8 cellular contexts compared by ENCODE assay signal in genomic region chr20:10447028-10447427, GRCh38. TPM values are rescaled to one million over a fixed set of nuclear protein-coding genes. Genes with fewer than 3 reads are reported as not detected.
DNase-seq lines count a peak whose midpoint lies in the region; ATAC-seq and TF ChIP-seq lines count a peak whose summit lies in the region.

No MANE protein-coding gene starts in this region.

- H2BK120ac ChIP-seq in mesenchymal stem cell (ENCODE audit: low read depth, low read length): no peak overlapping the region

- H3K36me3 Mint-ChIP-seq in CD8-positive, alpha-beta T cell: peaks cover 3% of the 10 kb centered on the region
- H3K36me3 Mint-ChIP-seq in neural progenitor cell: peaks cover 1% of the 10 kb centered on the region

- H3K9me3 Mint-ChIP-seq in CD8-positive, alpha-beta T cell: no peaks in the 10 kb centered on the region
- H3K9me3 Mint-ChIP-seq in neural progenitor cell: peaks cover 1% of the 10 kb centered on the region

- H3K9me3 ChIP-seq in CD8-positive, alpha-beta T cell (ENCODE audit: low read length): no peaks in the 10 kb centered on the region
- H3K9me3 ChIP-seq in OCI-LY3 (ENCODE audit: insufficient read depth, low read length): no peaks in the 10 kb centered on the region
- no peaks in the 10 kb centered on the region for H3K9me3 ChIP-seq in mesenchymal stem cell (ENCODE audit: control insufficient read depth, low read length)
- H3K9me3 ChIP-seq in neural progenitor cell (ENCODE audit: low read depth): no peaks in the 10 kb centered on the region

- no peak overlapping the region for H4K91ac ChIP-seq in mesenchymal stem cell (ENCODE audit: low read length)

- DNase-seq in CD8-positive, alpha-beta T cell: peak in 6 of 7 experiments; percentile 18 to 65 (median 48)
- peak; percentile 24 for DNase-seq in activated gamma-delta T cell treated with anti-CD3 and anti-CD28 coated beads, Interleukin-2, amount 50 U/mL, for 16 hours (ENCODE audit: low read depth)
- DNase-seq in mesenchymal stem cell: peak; percentile 51
- DNase-seq in SK-N-DZ (ENCODE audit: low spot score): no peak
- DNase-seq in neural progenitor cell (ENCODE audit: low spot score): no peak

- H3K9ac ChIP-seq in OCI-LY3 (ENCODE audit: low read length) (peak overlapping the region; percentile 40), mesenchymal stem cell (ENCODE audit: low read length) (peak overlapping the region; percentile 51), neural progenitor cell (no peak overlapping the region)

- intact Hi-C loops in CD8-positive, alpha-beta T cell (cut with DNase I, micrococcal nuclease): loop anchor here in 1 of 2 experiments (1.0 kb wide), 1 partner anchor 12 kb away; the partner anchor contains the start of gene SLX4IP

- H3K27ac ChIP-seq in CD8-positive, alpha-beta T cell (ENCODE audit: low read depth, low read length): no peak overlapping the region
- H3K27ac ChIP-seq in OCI-LY3 (ENCODE audit: low read length) (peak overlapping the region; percentile 12; the same call in 1 of the 2 replicates), mesenchymal stem cell (ENCODE audit: low read length, poor library complexity, severe bottlenecking) (no peak overlapping the region), neural progenitor cell (no peak overlapping the region)

- no peak overlapping the region for H4K8ac ChIP-seq in mesenchymal stem cell (ENCODE audit: low read length)

- no peaks in the 10 kb centered on the region for H3K27me3 Mint-ChIP-seq in CD8-positive, alpha-beta T cell (ENCODE audit: low read depth)
- peaks cover 2% of the 10 kb centered on the region for H3K27me3 Mint-ChIP-seq in neural progenitor cell (ENCODE audit: insufficient read depth, low read depth)

- POLR2A ChIA-PET in CD8-positive, alpha-beta T cell (lab: Charles Lee): no interaction called here

- no peaks in the 10 kb centered on the region for H3K4me1 ChIP-seq in CD8-positive, alpha-beta T cell (ENCODE audit: insufficient read depth, low read length)
- H3K4me1 ChIP-seq in OCI-LY3 (ENCODE audit: low read length) (peaks cover 22% of the 10 kb centered on the region), mesenchymal stem cell (ENCODE audit: control insufficient read depth, insufficient read depth, low read depth, low read length) (no peaks in the 10 kb centered on the region), neural progenitor cell (peaks cover 10% of the 10 kb centered on the region)

- TF ChIP-seq CTCF in CD8-positive, alpha-beta T cell (IDR thresholded peaks at IDR 0.05): no peak
- TF ChIP-seq CTCF in OCI-LY3 (IDR thresholded peaks at IDR 0.05; ENCODE audit: low read depth, low read length) (peak; percentile 27), neural progenitor cell (IDR thresholded peaks at IDR 0.05) (no peak)

- H3K14ac ChIP-seq in mesenchymal stem cell (ENCODE audit: low read length in 2 of 2): no peak overlapping the region

- H3K4ac ChIP-seq in mesenchymal stem cell (ENCODE audit: low read depth in 1 of 2, low read length in 2 of 2): no peak overlapping the region

- H3K4me2 ChIP-seq in OCI-LY3 (ENCODE audit: low read length): peak overlapping the region; percentile 71
- H3K4me2 ChIP-seq in mesenchymal stem cell (ENCODE audit: low read length, poor library complexity, severe bottlenecking): peak overlapping the region; percentile 33
- no peak overlapping the region for H3K4me2 ChIP-seq in neural progenitor cell

- ATAC-seq in CD8-positive, alpha-beta T cell: peak; percentile 98
- peak; percentile 98 for ATAC-seq in GM19372 (IDR thresholded peaks at IDR 0.05; ENCODE audit: low read depth, unreplicated experiment)
- peak; percentile 98 for ATAC-seq in HG03280 (IDR thresholded peaks at IDR 0.05; ENCODE audit: unreplicated experiment)

- no peaks in the 10 kb centered on the region for H3K36me3 ChIP-seq in CD8-positive, alpha-beta T cell (ENCODE audit: insufficient read depth, low read length)
- H3K36me3 ChIP-seq in OCI-LY3 (replicated peaks; ENCODE audit: low read depth, low read length): no peaks in the 10 kb centered on the region
- no peaks in the 10 kb centered on the region for H3K36me3 ChIP-seq in mesenchymal stem cell (ENCODE audit: control insufficient read depth in 1 of 2, insufficient read depth in 2 of 2, low read depth in 1 of 2, low read length in 2 of 2)
- no peaks in the 10 kb centered on the region for H3K36me3 ChIP-seq in neural progenitor cell

- 81% methylated on average over 2 of the region's 3 CpGs for WGBS in mesenchymal stem cell

- H2AK5ac ChIP-seq in mesenchymal stem cell (ENCODE audit: low read length, severe bottlenecking): no peak overlapping the region

- no peak overlapping the region for H3K4me3 ChIP-seq in CD8-positive, alpha-beta T cell (ENCODE audit: low read depth, low read length)
- peak overlapping the region; percentile 70 for H3K4me3 ChIP-seq in OCI-LY3 (ENCODE audit: low read length)
- H3K4me3 ChIP-seq in mesenchymal stem cell (ENCODE audit: insufficient read depth in 1 of 2, low read depth in 1 of 2, low read length in 2 of 2): no peak overlapping the region
- H3K4me3 ChIP-seq in neural progenitor cell: no peak overlapping the region

- peaks cover 10% of the 10 kb centered on the region for H3F3A ChIP-seq in neural progenitor cell (ENCODE audit: low read depth)

- CTCF ChIA-PET in CD8-positive, alpha-beta T cell (lab: Charles Lee): interaction anchor here (0.6 kb wide), 1 partner anchor 216 kb away, joined by 3 read pairs; no protein-coding TSS in a partner anchor

- H3K4me1 Mint-ChIP-seq in CD8-positive, alpha-beta T cell (ENCODE audit: low read depth): peaks cover 23% of the 10 kb centered on the region
- H3K4me1 Mint-ChIP-seq in neural progenitor cell: peaks cover 10% of the 10 kb centered on the region

- no peak overlapping the region for H2AFZ ChIP-seq in OCI-LY3 (ENCODE audit: low read depth, low read length)
- no peak overlapping the region for H2AFZ ChIP-seq in mesenchymal stem cell (ENCODE audit: low read depth, low read length)
- no peak overlapping the region for H2AFZ ChIP-seq in neural progenitor cell (replicated peaks)

- no peak overlapping the region for H2BK15ac ChIP-seq in mesenchymal stem cell (ENCODE audit: low read depth, poor library complexity, severe bottlenecking)

- H3K79me1 ChIP-seq in mesenchymal stem cell (replicated peaks; ENCODE audit: low read length, poor library complexity, severe bottlenecking): peaks cover 23% of the 10 kb centered on the region

- no peaks in the 10 kb centered on the region for H3K27me3 ChIP-seq in CD8-positive, alpha-beta T cell (ENCODE audit: insufficient read depth, low read length)
- H3K27me3 ChIP-seq in OCI-LY3 (ENCODE audit: low read depth, low read length): no peaks in the 10 kb centered on the region
- H3K27me3 ChIP-seq in mesenchymal stem cell (ENCODE audit: control insufficient read depth in 1 of 2, insufficient read depth in 1 of 2, low read length in 2 of 2): no peaks in the 10 kb centered on the region
- H3K27me3 ChIP-seq in neural progenitor cell: no peaks in the 10 kb centered on the region

- H2BK12ac ChIP-seq in mesenchymal stem cell (ENCODE audit: low read length in 2 of 2): no peak overlapping the region

- H3K4me3 Mint-ChIP-seq in CD8-positive, alpha-beta T cell: peak overlapping the region; percentile 58
- no peak overlapping the region for H3K4me3 Mint-ChIP-seq in neural progenitor cell

- H4K20me1 ChIP-seq in OCI-LY3 (ENCODE audit: insufficient read depth, low read length): no peaks in the 10 kb centered on the region
- H4K20me1 ChIP-seq in neural progenitor cell (ENCODE audit: low read depth): peaks cover 10% of the 10 kb centered on the region

- H3K18ac ChIP-seq in mesenchymal stem cell (ENCODE audit: low read depth in 1 of 2, low read length in 2 of 2): no peak overlapping the region

- H3K23ac ChIP-seq in mesenchymal stem cell (ENCODE audit: low read length in 2 of 2): no peak overlapping the region

- H2BK5ac ChIP-seq in mesenchymal stem cell (ENCODE audit: low read depth, low read length, poor library complexity, severe bottlenecking): no peak overlapping the region

- H3K27ac Mint-ChIP-seq in CD8-positive, alpha-beta T cell: peak overlapping the region; percentile 39
- no peak overlapping the region for H3K27ac Mint-ChIP-seq in neural progenitor cell

- H3K79me2 ChIP-seq in OCI-LY3 (ENCODE audit: low read length) (peaks cover 14% of the 10 kb centered on the region), neural progenitor cell (ENCODE audit: low read depth) (peaks cover 37% of the 10 kb centered on the region)

RNA-seq across cellular contexts. Expression of gene SLX4IP, which starts 11.9 kb away (rescaled TPM):
- 1 to 10 TPM in 1 of 2 experiments, under 1 TPM in 1; 0.92 to 1.2 TPM for total RNA-seq in CD8-positive, alpha-beta T cell
- polyA plus RNA-seq in mesenchymal stem cell (2013, experiment 1 of 2): 1.6 TPM
- polyA plus RNA-seq in mesenchymal stem cell (2013, experiment 2 of 2): 1.6 TPM
- polyA plus RNA-seq in SK-N-DZ (2014; cell fraction: cytosol; rRNA removed): 3.0 and 3.2 TPM in 2 replicates
- polyA plus RNA-seq in SK-N-DZ (2014; cell fraction: nucleus; rRNA removed): 3.5 and 4.8 TPM in 2 replicates
- total RNA-seq in neural progenitor cell (ENCODE audit: low replicate concordance): 7.7 and 9.5 TPM in 2 replicates

RNA-seq across cellular contexts. Expression of gene MKKS, which starts 13.0 kb away (rescaled TPM):
- under 1 TPM; 0.49 to 0.83 TPM for total RNA-seq in CD8-positive, alpha-beta T cell
- 8.4 TPM for polyA plus RNA-seq in mesenchymal stem cell (2013, experiment 1 of 2)
- 9.5 TPM for polyA plus RNA-seq in mesenchymal stem cell (2013, experiment 2 of 2)
- 14.1 and 19.9 TPM in 2 replicates for polyA plus RNA-seq in SK-N-DZ (2014; cell fraction: cytosol; rRNA removed)
- 12.3 and 16.0 TPM in 2 replicates for polyA plus RNA-seq in SK-N-DZ (2014; cell fraction: nucleus; rRNA removed)
- 23.9 and 36.3 TPM in 2 replicates for total RNA-seq in neural progenitor cell (ENCODE audit: low replicate concordance)

Comparison
In these comparisons a context has a peak if more than half of its experiments do, and no peak if none do; other contexts are left out.
1. DNase-seq: peak in CD8-positive, alpha-beta T cell (6 of 7), activated gamma-delta T cell treated with anti-CD3 and anti-CD28 coated beads, Interleukin-2, amount 50 U/mL, for 16 hours (single experiment) and mesenchymal stem cell (single experiment); none in SK-N-DZ (single experiment) and neural progenitor cell (single experiment).
2. RNA of gene MKKS, which starts 13.0 kb away (total RNA-seq): 23.9 to 36.3 TPM in neural progenitor cell; 0.49 to 0.83 TPM in CD8-positive, alpha-beta T cell; every median in the first group is over 10 times any median in the second.
3. Peak in every context shown above with its lines, with median percentiles within 50 percentile points of each other: ATAC-seq.